In the genomic region with DNA sequence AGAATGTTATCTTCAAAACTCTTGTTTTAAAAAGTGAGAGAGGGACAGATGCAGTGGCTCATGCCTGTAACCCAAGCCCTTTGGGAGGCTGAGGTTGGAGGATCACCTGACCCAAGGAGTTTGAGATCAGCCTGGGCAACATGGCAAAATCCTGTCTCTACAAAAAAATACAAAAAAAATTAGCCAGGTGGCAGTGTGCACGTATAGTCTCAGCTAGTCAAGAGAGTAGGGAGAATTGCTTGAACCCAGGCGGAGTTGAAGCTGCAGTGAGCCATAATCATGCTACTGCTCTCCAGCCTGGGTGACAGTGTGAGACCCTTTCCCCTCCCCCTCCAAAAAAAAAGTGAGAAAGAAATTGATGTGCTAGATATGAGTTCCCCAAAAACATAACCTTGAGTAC, we compare ENCODE assay signal across 21 cellular contexts.
"Had no signal": no experiment of that assay in that cellular context is flagged by ENCODE, and none has a peak within 500 bp of the region (broad histone marks: within the 10 kb centered on the region; RNA-seq: fewer than 3 reads in every experiment).

No MANE protein-coding gene starts in this region.

- DNase-seq: activated CD4-positive, alpha-beta T cell treated with anti-CD3 and anti-CD28 coated beads for 48 hours; activated CD4-positive, alpha-beta T cell treated with anti-CD3 and anti-CD28 coated beads, Interleukin-2, amount 50 U/mL, for 48 hours; activated CD8-positive, alpha-beta memory T cell treated with anti-CD3 and anti-CD28 coated beads, Interleukin-2, amount 50 U/mL, for 48 hours; activated gamma-delta T cell; activated naive CD4-positive, alpha-beta T cell treated with anti-CD3 and anti-CD28 coated beads, Interleukin-2, amount 50 U/mL, for 16 hours; activated T-cell treated with anti-CD3 and anti-CD28 coated beads, Interleukin-2, amount 50 U/mL, for 24 hours; amniotic stem cell; brain microvascular endothelial cell; cortex of kidney; effector memory CD8-positive, alpha-beta T cell; gastrocnemius medialis; glutamatergic neuron; left ventricle myocardium inferior; right cardiac atrium; stimulated activated CD4-positive, alpha-beta T cell treated with anti-CD3 and anti-CD28 coated beads, Interleukin-15, amount 100 ng/mL, for 24 hours; stimulated activated naive CD4-positive, alpha-beta T cell; T-helper 9 cell; tibial artery; upper lobe of right lung had no signal

- ATAC-seq: activated CD4-positive, CD25-positive, alpha-beta regulatory T cell treated with anti-CD3 and anti-CD28 coated beads, Interleukin-2, amount 50 U/mL, for 24 hours; effector memory CD8-positive, alpha-beta T cell; gastrocnemius medialis; right cardiac atrium; upper lobe of right lung had no signal

- H3K4me1 Mint-ChIP-seq: nephron had no signal

- H3K27me3 Mint-ChIP-seq: activated T-cell treated with anti-CD3 and anti-CD28 coated beads, Interleukin-2, amount 50 U/mL, for 24 hours; effector memory CD8-positive, alpha-beta T cell had no signal

- H3K4me3 Mint-ChIP-seq: activated T-cell treated with anti-CD3 and anti-CD28 coated beads, Interleukin-2, amount 50 U/mL, for 24 hours; effector memory CD8-positive, alpha-beta T cell; nephron had no signal

- H3K27ac Mint-ChIP-seq: activated T-cell treated with anti-CD3 and anti-CD28 coated beads, Interleukin-2, amount 50 U/mL, for 24 hours; effector memory CD8-positive, alpha-beta T cell; nephron had no signal

- H3K9me3 Mint-ChIP-seq: activated T-cell treated with anti-CD3 and anti-CD28 coated beads, Interleukin-2, amount 50 U/mL, for 24 hours; effector memory CD8-positive, alpha-beta T cell; nephron had no signal
